In the genomic region with DNA sequence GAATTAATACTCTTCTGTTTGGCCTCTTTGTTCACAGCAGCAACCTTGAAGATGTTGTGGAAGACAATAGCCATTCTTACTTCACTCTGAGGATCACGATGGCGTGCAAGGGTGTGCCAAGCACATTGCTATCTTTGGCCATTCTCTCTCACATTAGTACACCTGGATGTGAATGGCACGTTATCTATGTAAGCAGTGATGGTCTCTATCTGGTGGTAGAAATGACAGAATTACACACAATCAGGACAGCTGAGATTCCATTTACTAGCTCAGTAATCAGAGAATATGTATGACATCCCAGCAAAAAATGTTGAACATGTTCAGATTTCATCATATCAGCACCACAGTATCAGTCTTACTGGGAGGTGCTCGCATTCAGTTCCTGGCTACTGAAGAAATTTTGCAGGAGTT, we compare ENCODE assay signal across 1 cellular context.
TF ChIP-seq lines count a peak whose summit lies in the region.

No MANE protein-coding gene starts in this region.

TF ChIP-seq in GM23338, 12 proteins besides CTCF, POLR2A, EP300 and RAD21 (continued from another document):
- no peak for TF ChIP-seq ZNF114 (CRISPR knock-in tag; IDR thresholded peaks at IDR 0.05)
- TF ChIP-seq, protein P1, sequence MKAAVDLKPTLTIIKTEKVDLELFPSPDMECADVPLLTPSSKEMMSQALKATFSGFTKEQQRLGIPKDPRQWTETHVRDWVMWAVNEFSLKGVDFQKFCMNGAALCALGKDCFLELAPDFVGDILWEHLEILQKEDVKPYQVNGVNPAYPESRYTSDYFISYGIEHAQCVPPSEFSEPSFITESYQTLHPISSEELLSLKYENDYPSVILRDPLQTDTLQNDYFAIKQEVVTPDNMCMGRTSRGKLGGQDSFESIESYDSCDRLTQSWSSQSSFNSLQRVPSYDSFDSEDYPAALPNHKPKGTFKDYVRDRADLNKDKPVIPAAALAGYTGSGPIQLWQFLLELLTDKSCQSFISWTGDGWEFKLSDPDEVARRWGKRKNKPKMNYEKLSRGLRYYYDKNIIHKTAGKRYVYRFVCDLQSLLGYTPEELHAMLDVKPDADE (IDR thresholded peaks at IDR 0.05), result no peak
- no peak for TF ChIP-seq NANOG (IDR thresholded peaks at IDR 0.05; ENCODE audit: borderline replicate concordance)
- TF ChIP-seq EZH2phosphoT487 (IDR thresholded peaks at IDR 0.05; ENCODE audit: unreplicated experiment), result no peak
- no peak for TF ChIP-seq EZH2 (IDR thresholded peaks at IDR 0.05; ENCODE audit: low read depth, unreplicated experiment)
- no peak for TF ChIP-seq STAT1 (IDR thresholded peaks at IDR 0.05; ENCODE audit: unreplicated experiment)
- no peak for TF ChIP-seq JUNB (IDR thresholded peaks at IDR 0.05; ENCODE audit: unreplicated experiment)
